In genomic region chr3:100999160-100999559, GRCh38 we compare ENCODE assay signal across 27 cellular contexts.
"Had no signal": no experiment of that assay in that cellular context is flagged by ENCODE, and none has a peak within 500 bp of the region (broad histone marks: within the 10 kb centered on the region; RNA-seq: fewer than 3 reads in every experiment).

No MANE protein-coding gene starts in this region.

- H3K4me3 ChIP-seq: stomach, suprapubic skin, testis, thoracic aorta, thyroid gland, tibial artery, tibial nerve, transverse colon, upper lobe of left lung, upper lobe of right lung, uterus, vagina had no signal

- H3K9me3 ChIP-seq: stomach, suprapubic skin, testis, thoracic aorta, thyroid gland, tibial artery, transverse colon, upper lobe of left lung, upper lobe of right lung, uterus, vagina had no signal

- FAIRE-seq: urothelium cell line had no signal

- H3K27me3 ChIP-seq: stomach, suprapubic skin, testis, thyroid gland, tibial artery, tibial nerve, transverse colon, upper lobe of left lung, upper lobe of right lung, uterus, vagina had no signal

- ATAC-seq: stimulated activated effector memory CD8-positive, alpha-beta T cell treated with anti-CD3 and anti-CD28 coated beads, Interleukin-12 subunit alpha, Interleukin-12 subunit beta, amount 100 ng/mL, for 72 hours; stimulated activated memory B cell treated with anti-CD40 and anti-IgM and Interleukin-4, amounts not matched to agents 10 μg/mL and 1 μg/mL and 100 μg/mL, for 72 hours; stimulated activated naive B cell treated with anti-CD40 and anti-IgM and Interleukin-4, amounts not matched to agents 10 μg/mL and 1 μg/mL and 100 μg/mL, for 72 hours; stimulated activated naive CD8-positive, alpha-beta T cell treated with anti-CD3 and anti-CD28 coated beads, Interleukin-15, amount 100 ng/mL, for 72 hours; stimulated activated naive CD8-positive, alpha-beta T cell treated with anti-CD3 and anti-CD28 coated beads, Interleukin-15, Interleukin-2, amounts not matched to agents 100 U/mL and 50 U/mL, for 24 hours; upper lobe of right lung had no signal

- H3K4me1 ChIP-seq: suprapubic skin, testis, transverse colon, upper lobe of left lung, uterus had no signal

- DNase-seq: stimulated activated CD4-positive, alpha-beta T cell treated with anti-CD3 and anti-CD28 coated beads, Interleukin-2, amount 100 ng/mL, for 48 hours; stimulated activated CD4-positive, alpha-beta T cell treated with anti-CD3 and anti-CD28 coated beads, Interleukin-4, amount 100 ng/mL, for 1 hour; stimulated activated CD4-positive, alpha-beta T cell treated with anti-CD3 and anti-CD28 coated beads, Interleukin-4, amount 100 ng/mL, for 24 hours; stimulated activated CD4-positive, alpha-beta T cell treated with anti-CD3 and anti-CD28 coated beads, Interleukin-4, amount 100 ng/mL, for 4 hours; stimulated activated CD8-positive, alpha-beta memory T cell treated with anti-CD3 and anti-CD28 coated beads, Interleukin-4, amount 100 ng/mL, for 48 hours; stimulated activated naive B cell treated with anti-CD40 and anti-IgM and Interleukin-4, amounts not matched to agents 10 μg/mL and 1 μg/mL and 100 μg/mL, for 72 hours; stimulated activated naive CD4-positive, alpha-beta T cell; stimulated activated naive CD4-positive, alpha-beta T cell treated with Interleukin-2 at 50 U/mL for 16 hours; stimulated activated naive CD8-positive, alpha-beta T cell treated with anti-CD3 and anti-CD28 coated beads, Interleukin-15, amount 100 ng/mL, for 72 hours; stimulated activated naive CD8-positive, alpha-beta T cell treated with anti-CD3 and anti-CD28 coated beads, Interleukin-15, Interleukin-2, amounts not matched to agents 100 U/mL and 50 U/mL, for 24 hours; stomach; substantia nigra; testis; thyroid gland; tibial artery; transverse colon; trophoblast cell; upper lobe of left lung; upper lobe of right lung; uterus had no signal

- H3K27ac ChIP-seq: stomach, suprapubic skin, testis, thoracic aorta, thyroid gland, tibial artery, tibial nerve, transverse colon, upper lobe of left lung, upper lobe of right lung, uterus, vagina had no signal

- H3K36me3 ChIP-seq: stomach, suprapubic skin, thoracic aorta, thyroid gland, tibial artery, tibial nerve, transverse colon, upper lobe of left lung, upper lobe of right lung, uterus, vagina had no signal
